In genomic region chr4:188619456-188620149, GRCh38 we compare ENCODE assay signal across 1 cellular context.
TF ChIP-seq lines count a peak whose summit lies in the region.

No MANE protein-coding gene starts in this region.

TF ChIP-seq in WTC11, 78 proteins besides CTCF, POLR2A, EP300 and RAD21 (continued from another document):
- no peak for TF ChIP-seq AFF4 (CRISPR knock-in tag; IDR thresholded peaks at IDR 0.05; ENCODE audit: borderline replicate concordance)
